ENCODE assay signal across 1 cellular context in the genomic region with DNA sequence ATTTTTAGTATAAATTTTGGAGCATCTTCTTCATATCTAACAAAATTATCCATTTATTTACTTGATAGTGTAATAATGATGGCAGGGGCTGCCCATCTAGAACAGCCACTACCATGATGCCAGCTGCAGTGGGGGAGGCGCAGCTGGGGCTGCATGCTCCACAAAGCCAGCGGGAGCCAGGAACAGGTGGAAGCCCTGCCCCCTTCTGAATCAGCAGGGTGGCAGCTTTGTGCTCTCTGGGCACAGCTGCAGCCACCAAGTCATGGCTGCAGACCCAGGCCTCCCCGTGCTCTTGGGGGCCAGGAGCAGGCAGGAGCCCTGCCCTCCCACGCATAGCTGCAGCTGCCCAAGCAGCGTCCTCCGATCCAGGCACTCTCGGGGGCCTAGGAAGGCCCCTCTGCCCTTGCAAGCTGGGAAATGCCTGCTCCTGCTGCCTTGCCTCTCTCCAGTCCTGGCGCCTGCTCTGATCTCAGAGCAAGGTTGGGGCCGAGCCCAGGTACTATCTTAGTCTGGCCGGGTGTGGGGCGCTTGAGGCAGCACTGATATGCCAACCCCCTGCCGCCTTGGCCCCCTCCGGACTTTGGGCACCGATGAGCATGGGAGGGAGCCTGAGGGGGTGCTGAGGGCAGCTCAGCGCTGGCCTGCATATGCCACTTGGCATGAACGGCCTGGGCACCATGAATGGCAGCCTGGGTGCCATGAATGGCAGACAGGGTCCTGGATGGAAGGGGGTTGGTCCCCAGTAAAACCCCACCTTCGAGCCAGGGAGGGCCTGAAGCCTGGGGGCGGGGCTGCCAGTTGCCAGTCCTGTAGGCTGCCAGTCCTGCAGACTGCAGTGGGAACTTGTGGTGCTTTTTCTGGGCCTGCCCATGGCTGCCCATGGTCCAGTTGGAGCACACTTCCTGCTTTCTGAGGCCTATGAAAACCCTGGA.
A peak's percentile ranks its signal among the peaks of the same experiment; 100 is the strongest.
TF ChIP-seq lines count a peak whose summit lies in the region.

No MANE protein-coding gene starts in this region.

TF ChIP-seq in WTC11, 78 proteins besides CTCF, POLR2A, EP300 and RAD21 (continued from another document):
- TF ChIP-seq, protein P1, sequence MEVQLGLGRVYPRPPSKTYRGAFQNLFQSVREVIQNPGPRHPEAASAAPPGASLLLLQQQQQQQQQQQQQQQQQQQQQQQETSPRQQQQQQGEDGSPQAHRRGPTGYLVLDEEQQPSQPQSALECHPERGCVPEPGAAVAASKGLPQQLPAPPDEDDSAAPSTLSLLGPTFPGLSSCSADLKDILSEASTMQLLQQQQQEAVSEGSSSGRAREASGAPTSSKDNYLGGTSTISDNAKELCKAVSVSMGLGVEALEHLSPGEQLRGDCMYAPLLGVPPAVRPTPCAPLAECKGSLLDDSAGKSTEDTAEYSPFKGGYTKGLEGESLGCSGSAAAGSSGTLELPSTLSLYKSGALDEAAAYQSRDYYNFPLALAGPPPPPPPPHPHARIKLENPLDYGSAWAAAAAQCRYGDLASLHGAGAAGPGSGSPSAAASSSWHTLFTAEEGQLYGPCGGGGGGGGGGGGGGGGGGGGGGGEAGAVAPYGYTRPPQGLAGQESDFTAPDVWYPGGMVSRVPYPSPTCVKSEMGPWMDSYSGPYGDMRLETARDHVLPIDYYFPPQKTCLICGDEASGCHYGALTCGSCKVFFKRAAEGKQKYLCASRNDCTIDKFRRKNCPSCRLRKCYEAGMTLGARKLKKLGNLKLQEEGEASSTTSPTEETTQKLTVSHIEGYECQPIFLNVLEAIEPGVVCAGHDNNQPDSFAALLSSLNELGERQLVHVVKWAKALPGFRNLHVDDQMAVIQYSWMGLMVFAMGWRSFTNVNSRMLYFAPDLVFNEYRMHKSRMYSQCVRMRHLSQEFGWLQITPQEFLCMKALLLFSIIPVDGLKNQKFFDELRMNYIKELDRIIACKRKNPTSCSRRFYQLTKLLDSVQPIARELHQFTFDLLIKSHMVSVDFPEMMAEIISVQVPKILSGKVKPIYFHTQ (CRISPR knock-in tag; IDR thresholded peaks at IDR 0.05) = no peak
- TF ChIP-seq MYBL2 (CRISPR knock-in tag; IDR thresholded peaks at IDR 0.05) = no peak
- no peak for TF ChIP-seq IRF2 (CRISPR knock-in tag; IDR thresholded peaks at IDR 0.05; ENCODE audit: borderline replicate concordance, low read depth)
- TF ChIP-seq ZNF396 (CRISPR knock-in tag; IDR thresholded peaks at IDR 0.05; ENCODE audit: borderline replicate concordance) = no peak
- TF ChIP-seq, protein P2, sequence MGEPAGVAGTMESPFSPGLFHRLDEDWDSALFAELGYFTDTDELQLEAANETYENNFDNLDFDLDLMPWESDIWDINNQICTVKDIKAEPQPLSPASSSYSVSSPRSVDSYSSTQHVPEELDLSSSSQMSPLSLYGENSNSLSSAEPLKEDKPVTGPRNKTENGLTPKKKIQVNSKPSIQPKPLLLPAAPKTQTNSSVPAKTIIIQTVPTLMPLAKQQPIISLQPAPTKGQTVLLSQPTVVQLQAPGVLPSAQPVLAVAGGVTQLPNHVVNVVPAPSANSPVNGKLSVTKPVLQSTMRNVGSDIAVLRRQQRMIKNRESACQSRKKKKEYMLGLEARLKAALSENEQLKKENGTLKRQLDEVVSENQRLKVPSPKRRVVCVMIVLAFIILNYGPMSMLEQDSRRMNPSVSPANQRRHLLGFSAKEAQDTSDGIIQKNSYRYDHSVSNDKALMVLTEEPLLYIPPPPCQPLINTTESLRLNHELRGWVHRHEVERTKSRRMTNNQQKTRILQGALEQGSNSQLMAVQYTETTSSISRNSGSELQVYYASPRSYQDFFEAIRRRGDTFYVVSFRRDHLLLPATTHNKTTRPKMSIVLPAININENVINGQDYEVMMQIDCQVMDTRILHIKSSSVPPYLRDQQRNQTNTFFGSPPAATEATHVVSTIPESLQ (CRISPR knock-in tag; IDR thresholded peaks at IDR 0.05) = no peak
- TF ChIP-seq FOXP1 (CRISPR knock-in tag; IDR thresholded peaks at IDR 0.05; ENCODE audit: borderline replicate concordance) = no peak
- TF ChIP-seq, protein P3, sequence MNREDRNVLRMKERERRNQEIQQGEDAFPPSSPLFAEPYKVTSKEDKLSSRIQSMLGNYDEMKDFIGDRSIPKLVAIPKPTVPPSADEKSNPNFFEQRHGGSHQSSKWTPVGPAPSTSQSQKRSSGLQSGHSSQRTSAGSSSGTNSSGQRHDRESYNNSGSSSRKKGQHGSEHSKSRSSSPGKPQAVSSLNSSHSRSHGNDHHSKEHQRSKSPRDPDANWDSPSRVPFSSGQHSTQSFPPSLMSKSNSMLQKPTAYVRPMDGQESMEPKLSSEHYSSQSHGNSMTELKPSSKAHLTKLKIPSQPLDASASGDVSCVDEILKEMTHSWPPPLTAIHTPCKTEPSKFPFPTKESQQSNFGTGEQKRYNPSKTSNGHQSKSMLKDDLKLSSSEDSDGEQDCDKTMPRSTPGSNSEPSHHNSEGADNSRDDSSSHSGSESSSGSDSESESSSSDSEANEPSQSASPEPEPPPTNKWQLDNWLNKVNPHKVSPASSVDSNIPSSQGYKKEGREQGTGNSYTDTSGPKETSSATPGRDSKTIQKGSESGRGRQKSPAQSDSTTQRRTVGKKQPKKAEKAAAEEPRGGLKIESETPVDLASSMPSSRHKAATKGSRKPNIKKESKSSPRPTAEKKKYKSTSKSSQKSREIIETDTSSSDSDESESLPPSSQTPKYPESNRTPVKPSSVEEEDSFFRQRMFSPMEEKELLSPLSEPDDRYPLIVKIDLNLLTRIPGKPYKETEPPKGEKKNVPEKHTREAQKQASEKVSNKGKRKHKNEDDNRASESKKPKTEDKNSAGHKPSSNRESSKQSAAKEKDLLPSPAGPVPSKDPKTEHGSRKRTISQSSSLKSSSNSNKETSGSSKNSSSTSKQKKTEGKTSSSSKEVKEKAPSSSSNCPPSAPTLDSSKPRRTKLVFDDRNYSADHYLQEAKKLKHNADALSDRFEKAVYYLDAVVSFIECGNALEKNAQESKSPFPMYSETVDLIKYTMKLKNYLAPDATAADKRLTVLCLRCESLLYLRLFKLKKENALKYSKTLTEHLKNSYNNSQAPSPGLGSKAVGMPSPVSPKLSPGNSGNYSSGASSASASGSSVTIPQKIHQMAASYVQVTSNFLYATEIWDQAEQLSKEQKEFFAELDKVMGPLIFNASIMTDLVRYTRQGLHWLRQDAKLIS (CRISPR knock-in tag; IDR thresholded peaks at IDR 0.05; ENCODE audit: borderline replicate concordance) = no peak
- TF ChIP-seq CBFB (CRISPR knock-in tag; IDR thresholded peaks at IDR 0.05; ENCODE audit: low read depth) = no peak
- no peak for TF ChIP-seq CREM (CRISPR knock-in tag; IDR thresholded peaks at IDR 0.05)
- TF ChIP-seq, protein P4, sequence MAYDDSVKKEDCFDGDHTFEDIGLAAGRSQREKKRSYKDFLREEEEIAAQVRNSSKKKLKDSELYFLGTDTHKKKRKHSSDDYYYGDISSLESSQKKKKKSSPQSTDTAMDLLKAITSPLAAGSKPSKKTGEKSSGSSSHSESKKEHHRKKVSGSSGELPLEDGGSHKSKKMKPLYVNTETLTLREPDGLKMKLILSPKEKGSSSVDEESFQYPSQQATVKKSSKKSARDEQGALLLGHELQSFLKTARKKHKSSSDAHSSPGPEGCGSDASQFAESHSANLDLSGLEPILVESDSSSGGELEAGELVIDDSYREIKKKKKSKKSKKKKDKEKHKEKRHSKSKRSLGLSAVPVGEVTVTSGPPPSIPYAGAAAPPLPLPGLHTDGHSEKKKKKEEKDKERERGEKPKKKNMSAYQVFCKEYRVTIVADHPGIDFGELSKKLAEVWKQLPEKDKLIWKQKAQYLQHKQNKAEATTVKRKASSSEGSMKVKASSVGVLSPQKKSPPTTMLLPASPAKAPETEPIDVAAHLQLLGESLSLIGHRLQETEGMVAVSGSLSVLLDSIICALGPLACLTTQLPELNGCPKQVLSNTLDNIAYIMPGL (CRISPR knock-in tag; IDR thresholded peaks at IDR 0.05) = no peak
- TF ChIP-seq SOX15 (CRISPR knock-in tag; IDR thresholded peaks at IDR 0.05) = no peak
- TF ChIP-seq SP1 (CRISPR knock-in tag; conservative IDR thresholded peaks at IDR 0.05) = no peak
- 0 out of 2 replicates have a peak, but pooled peaks have one; percentile 8 for TF ChIP-seq ZNF138 (CRISPR knock-in tag; conservative IDR thresholded peaks at IDR 0.05)
- TF ChIP-seq TCF7 (CRISPR knock-in tag; IDR thresholded peaks at IDR 0.05; ENCODE audit: low read depth) = no peak
- TF ChIP-seq, protein P5, sequence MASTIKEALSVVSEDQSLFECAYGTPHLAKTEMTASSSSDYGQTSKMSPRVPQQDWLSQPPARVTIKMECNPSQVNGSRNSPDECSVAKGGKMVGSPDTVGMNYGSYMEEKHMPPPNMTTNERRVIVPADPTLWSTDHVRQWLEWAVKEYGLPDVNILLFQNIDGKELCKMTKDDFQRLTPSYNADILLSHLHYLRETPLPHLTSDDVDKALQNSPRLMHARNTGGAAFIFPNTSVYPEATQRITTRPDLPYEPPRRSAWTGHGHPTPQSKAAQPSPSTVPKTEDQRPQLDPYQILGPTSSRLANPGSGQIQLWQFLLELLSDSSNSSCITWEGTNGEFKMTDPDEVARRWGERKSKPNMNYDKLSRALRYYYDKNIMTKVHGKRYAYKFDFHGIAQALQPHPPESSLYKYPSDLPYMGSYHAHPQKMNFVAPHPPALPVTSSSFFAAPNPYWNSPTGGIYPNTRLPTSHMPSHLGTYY (CRISPR knock-in tag; IDR thresholded peaks at IDR 0.05) = no peak
- 0 out of 2 replicates have a peak, but pooled peaks have one; percentile 69 for TF ChIP-seq ESRRA (CRISPR knock-in tag; IDR thresholded peaks at IDR 0.05; ENCODE audit: borderline replicate concordance)
- TF ChIP-seq, protein P6, sequence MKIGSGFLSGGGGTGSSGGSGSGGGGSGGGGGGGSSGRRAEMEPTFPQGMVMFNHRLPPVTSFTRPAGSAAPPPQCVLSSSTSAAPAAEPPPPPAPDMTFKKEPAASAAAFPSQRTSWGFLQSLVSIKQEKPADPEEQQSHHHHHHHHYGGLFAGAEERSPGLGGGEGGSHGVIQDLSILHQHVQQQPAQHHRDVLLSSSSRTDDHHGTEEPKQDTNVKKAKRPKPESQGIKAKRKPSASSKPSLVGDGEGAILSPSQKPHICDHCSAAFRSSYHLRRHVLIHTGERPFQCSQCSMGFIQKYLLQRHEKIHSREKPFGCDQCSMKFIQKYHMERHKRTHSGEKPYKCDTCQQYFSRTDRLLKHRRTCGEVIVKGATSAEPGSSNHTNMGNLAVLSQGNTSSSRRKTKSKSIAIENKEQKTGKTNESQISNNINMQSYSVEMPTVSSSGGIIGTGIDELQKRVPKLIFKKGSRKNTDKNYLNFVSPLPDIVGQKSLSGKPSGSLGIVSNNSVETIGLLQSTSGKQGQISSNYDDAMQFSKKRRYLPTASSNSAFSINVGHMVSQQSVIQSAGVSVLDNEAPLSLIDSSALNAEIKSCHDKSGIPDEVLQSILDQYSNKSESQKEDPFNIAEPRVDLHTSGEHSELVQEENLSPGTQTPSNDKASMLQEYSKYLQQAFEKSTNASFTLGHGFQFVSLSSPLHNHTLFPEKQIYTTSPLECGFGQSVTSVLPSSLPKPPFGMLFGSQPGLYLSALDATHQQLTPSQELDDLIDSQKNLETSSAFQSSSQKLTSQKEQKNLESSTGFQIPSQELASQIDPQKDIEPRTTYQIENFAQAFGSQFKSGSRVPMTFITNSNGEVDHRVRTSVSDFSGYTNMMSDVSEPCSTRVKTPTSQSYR (CRISPR knock-in tag; IDR thresholded peaks at IDR 0.05) = no peak
- no peak for TF ChIP-seq EMX1 (CRISPR knock-in tag; IDR thresholded peaks at IDR 0.05)
- no peak for TF ChIP-seq KAT7 (CRISPR knock-in tag; IDR thresholded peaks at IDR 0.05; ENCODE audit: borderline replicate concordance)
- TF ChIP-seq, protein P7, sequence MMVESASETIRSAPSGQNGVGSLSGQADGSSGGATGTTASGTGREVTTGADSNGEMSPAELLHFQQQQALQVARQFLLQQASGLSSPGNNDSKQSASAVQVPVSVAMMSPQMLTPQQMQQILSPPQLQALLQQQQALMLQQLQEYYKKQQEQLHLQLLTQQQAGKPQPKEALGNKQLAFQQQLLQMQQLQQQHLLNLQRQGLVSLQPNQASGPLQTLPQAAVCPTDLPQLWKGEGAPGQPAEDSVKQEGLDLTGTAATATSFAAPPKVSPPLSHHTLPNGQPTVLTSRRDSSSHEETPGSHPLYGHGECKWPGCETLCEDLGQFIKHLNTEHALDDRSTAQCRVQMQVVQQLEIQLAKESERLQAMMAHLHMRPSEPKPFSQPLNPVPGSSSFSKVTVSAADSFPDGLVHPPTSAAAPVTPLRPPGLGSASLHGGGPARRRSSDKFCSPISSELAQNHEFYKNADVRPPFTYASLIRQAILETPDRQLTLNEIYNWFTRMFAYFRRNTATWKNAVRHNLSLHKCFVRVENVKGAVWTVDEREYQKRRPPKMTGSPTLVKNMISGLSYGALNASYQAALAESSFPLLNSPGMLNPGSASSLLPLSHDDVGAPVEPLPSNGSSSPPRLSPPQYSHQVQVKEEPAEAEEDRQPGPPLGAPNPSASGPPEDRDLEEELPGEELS (CRISPR knock-in tag; IDR thresholded peaks at IDR 0.05) = 0 out of 2 replicates have a peak, but pooled peaks have one; percentile 19
- no peak for TF ChIP-seq GRHL2 (CRISPR knock-in tag; IDR thresholded peaks at IDR 0.05; ENCODE audit: insufficient replicate concordance, severe bottlenecking)
- TF ChIP-seq PRRX2 (CRISPR knock-in tag; IDR thresholded peaks at IDR 0.05) = no peak
